In genomic region chr15:39625451-39625850, GRCh38 we compare ENCODE assay signal across 10 cellular contexts. TPM values are rescaled to one million over a fixed set of nuclear protein-coding genes. Genes with fewer than 3 reads are reported as not detected.
DNase-seq lines count a peak whose midpoint lies in the region; ATAC-seq and TF ChIP-seq lines count a peak whose summit lies in the region.
"Had no signal": no experiment of that assay in that cellular context is flagged by ENCODE, and none has a peak within 500 bp of the region (broad histone marks: within the 10 kb centered on the region; RNA-seq: fewer than 3 reads in every experiment).

No MANE protein-coding gene starts in this region.

- POLR2A ChIA-PET in T-cell (lab: Charles Lee): interaction anchor here (0.6 to 1.0 kb wide), 2 partner anchors 16 to 450 kb away, joined by 3 to 5 read pairs; no protein-coding TSS in a partner anchor

- H3K27me3 ChIP-seq in esophagus muscularis mucosa: no peaks in the 10 kb centered on the region

- peaks cover 50 to 63% (median 56%) of the 10 kb centered on the region in 4 donors for H3K4me1 ChIP-seq in esophagus muscularis mucosa

- TF ChIP-seq POLR2A in esophagus muscularis mucosa (IDR thresholded peaks at IDR 0.05; ENCODE audit: low read depth): no peak

- H3K27ac Mint-ChIP-seq in HFFc6 (peak overlapping the region; percentile 79; the same call in 1 of the 2 replicates), T-cell (peak overlapping the region; percentile 98 to 100)
- H3K27ac Mint-ChIP-seq: WTC11 had no signal

- H3K27ac ChIP-seq in esophagus muscularis mucosa (replicated peaks in 1 of 4): peak overlapping the region; percentile 67 to 73 (median 70)
- H3K27ac ChIP-seq in skin epidermis: peak overlapping the region in 16 of 21 experiments; percentile 0 to 83 (median 54)

- TF ChIP-seq EP300 in esophagus muscularis mucosa (IDR thresholded peaks at IDR 0.05): no peak

- H3K27me3 Mint-ChIP-seq in HFFc6 (ENCODE audit: insufficient read depth): no peaks in the 10 kb centered on the region; the same call in 1 of the 2 replicates
- H3K27me3 Mint-ChIP-seq in T-cell: no peaks in the 10 kb centered on the region

- H3K4me3 ChIP-seq in esophagus muscularis mucosa: no peak overlapping the region
- H3K4me3 ChIP-seq in skin epidermis: no peak overlapping the region

- intact Hi-C loops in esophagus muscularis mucosa (cut with DNase I): no loop called here

- WGBS in esophagus muscularis mucosa: 86% methylated on average over 4 of the region's 4 CpGs

- H3K9me3 Mint-ChIP-seq in HFFc6 (no peaks in the 10 kb centered on the region), T-cell (no peaks in the 10 kb centered on the region)

- no peak for ATAC-seq in T-cell (replicated peaks in 1 of 4)
- ATAC-seq: WTC11 had no signal

- DNase-seq in HFFc6: no peak
- no peak for DNase-seq in T-cell
- no peak for DNase-seq in esophagus muscularis mucosa (ENCODE audit: extremely low spot score)
- DNase-seq in NAMALWA (ENCODE audit: low spot score): no peak
- DNase-seq in NCI-H748 treated with DMSO at 0.1 percent for 48 hours (lab: John Stamatoyannopoulos, UW): no peak
- DNase-seq in germinal center (ENCODE audit: low spot score): no peak
- DNase-seq: NCI-H446 treated with DMSO at 0.1 percent for 48 hours, SIG-M5 had no signal

- H3K9me3 ChIP-seq in esophagus muscularis mucosa: no peaks in the 10 kb centered on the region

- H3K36me3 Mint-ChIP-seq in HFFc6 (ENCODE audit: low read depth) (0 out of 2 replicates have a peak, but pooled peaks cover 10% of the 10 kb centered on the region), T-cell (peaks cover 6% of the 10 kb centered on the region)
- H3K36me3 Mint-ChIP-seq: WTC11 had no signal

- H3K4me3 Mint-ChIP-seq in HFFc6 (no peak overlapping the region), T-cell (peak overlapping the region; percentile 36 to 75 (median 70))
- H3K4me3 Mint-ChIP-seq: WTC11 had no signal

- CTCF ChIA-PET in T-cell (lab: Charles Lee): interaction anchor here in 1 of 2 donors (0.5 to 1.1 kb wide), 2 partner anchors 16 to 51 kb away, joined by 3 read pairs; no protein-coding TSS in a partner anchor

- no peak for TF ChIP-seq CTCF in HFFc6 (IDR thresholded peaks at IDR 0.05)
- TF ChIP-seq CTCF in esophagus muscularis mucosa (IDR thresholded peaks at IDR 0.05): no peak

- peaks cover 67% of the 10 kb centered on the region for H3K4me1 Mint-ChIP-seq in HFFc6 (ENCODE audit: low read depth)
- peaks cover 51 to 92% (median 82%) of the 10 kb centered on the region in 3 donors for H3K4me1 Mint-ChIP-seq in T-cell
- H3K4me1 Mint-ChIP-seq: WTC11 had no signal

- H3K36me3 ChIP-seq in esophagus muscularis mucosa: no peaks in the 10 kb centered on the region

RNA-seq across cellular contexts. Expression of gene THBS1, which starts 44.6 kb away (rescaled TPM):
- total RNA-seq in HFFc6 (2021; fragmentation: NEBNext Ultra II Directional; extraction: Animal tissue kit (Norgen Biotek cat#: 25700)): 1,000 to 10,000 TPM; 7,606 to 9,130 (median 7,816) TPM
- total RNA-seq in T-cell (1 to 10 TPM; 1.3 to 8.6 (median 7.6) TPM), esophagus muscularis mucosa (1,000 to 10,000 TPM in 1 of 4 donors, 100 to 1,000 TPM in 3; 188 to 4,072 (median 270) TPM)

Comparison
In these comparisons a context has a peak if more than half of its experiments do, and no peak if none do; other contexts are left out.
1. RNA of gene THBS1, which starts 44.6 kb away (total RNA-seq): 7,606 to 9,130 TPM in HFFc6 and 188 to 4,072 TPM in esophagus muscularis mucosa; 1.3 to 8.6 TPM in T-cell; every median in the first group is over 10 times any median in the second.